In the genomic region with DNA sequence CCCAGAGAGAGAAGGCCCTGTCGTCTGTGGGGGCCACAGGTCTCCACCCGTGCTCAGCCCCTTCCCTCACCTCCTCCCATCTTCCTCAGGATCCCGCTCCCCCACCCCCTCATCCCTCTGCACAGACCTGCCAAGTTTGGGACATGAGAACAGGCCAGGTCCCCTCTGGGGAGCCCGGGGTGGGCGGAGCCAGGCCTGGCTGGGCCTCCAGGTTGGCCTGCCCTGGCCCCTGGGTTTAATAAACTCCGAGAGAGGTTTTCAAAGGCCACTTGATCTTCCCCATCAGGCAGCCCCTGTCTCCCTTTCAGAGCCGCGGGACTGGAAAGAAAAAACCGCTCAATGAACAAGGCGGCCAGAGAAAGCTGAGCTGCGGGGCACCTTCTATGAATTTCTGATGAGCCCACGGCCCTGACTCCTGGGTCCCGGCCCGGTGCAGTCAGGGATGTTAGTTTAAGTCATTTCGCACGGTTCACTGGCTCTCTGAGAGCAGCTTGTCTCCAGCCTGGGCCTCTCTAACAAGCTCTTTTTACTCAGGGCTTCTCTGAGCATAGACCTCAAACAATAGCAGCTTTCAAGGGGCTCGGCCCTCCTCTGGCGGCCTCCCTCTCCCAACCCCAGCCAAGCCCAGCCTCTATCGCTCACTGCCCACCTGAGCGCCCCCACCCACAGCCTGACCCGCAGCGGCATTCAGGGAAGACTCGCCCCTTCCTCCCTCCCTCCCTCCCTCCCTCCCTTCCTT, we compare ENCODE assay signal across 1 cellular context.
TF ChIP-seq lines count a peak whose summit lies in the region.

No MANE protein-coding gene starts in this region.

TF ChIP-seq in WTC11, 78 proteins besides CTCF, POLR2A, EP300 and RAD21 (continued from another document):
- TF ChIP-seq, protein P1, sequence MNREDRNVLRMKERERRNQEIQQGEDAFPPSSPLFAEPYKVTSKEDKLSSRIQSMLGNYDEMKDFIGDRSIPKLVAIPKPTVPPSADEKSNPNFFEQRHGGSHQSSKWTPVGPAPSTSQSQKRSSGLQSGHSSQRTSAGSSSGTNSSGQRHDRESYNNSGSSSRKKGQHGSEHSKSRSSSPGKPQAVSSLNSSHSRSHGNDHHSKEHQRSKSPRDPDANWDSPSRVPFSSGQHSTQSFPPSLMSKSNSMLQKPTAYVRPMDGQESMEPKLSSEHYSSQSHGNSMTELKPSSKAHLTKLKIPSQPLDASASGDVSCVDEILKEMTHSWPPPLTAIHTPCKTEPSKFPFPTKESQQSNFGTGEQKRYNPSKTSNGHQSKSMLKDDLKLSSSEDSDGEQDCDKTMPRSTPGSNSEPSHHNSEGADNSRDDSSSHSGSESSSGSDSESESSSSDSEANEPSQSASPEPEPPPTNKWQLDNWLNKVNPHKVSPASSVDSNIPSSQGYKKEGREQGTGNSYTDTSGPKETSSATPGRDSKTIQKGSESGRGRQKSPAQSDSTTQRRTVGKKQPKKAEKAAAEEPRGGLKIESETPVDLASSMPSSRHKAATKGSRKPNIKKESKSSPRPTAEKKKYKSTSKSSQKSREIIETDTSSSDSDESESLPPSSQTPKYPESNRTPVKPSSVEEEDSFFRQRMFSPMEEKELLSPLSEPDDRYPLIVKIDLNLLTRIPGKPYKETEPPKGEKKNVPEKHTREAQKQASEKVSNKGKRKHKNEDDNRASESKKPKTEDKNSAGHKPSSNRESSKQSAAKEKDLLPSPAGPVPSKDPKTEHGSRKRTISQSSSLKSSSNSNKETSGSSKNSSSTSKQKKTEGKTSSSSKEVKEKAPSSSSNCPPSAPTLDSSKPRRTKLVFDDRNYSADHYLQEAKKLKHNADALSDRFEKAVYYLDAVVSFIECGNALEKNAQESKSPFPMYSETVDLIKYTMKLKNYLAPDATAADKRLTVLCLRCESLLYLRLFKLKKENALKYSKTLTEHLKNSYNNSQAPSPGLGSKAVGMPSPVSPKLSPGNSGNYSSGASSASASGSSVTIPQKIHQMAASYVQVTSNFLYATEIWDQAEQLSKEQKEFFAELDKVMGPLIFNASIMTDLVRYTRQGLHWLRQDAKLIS (CRISPR knock-in tag; IDR thresholded peaks at IDR 0.05; ENCODE audit: borderline replicate concordance) = no peak
- TF ChIP-seq, protein P2, sequence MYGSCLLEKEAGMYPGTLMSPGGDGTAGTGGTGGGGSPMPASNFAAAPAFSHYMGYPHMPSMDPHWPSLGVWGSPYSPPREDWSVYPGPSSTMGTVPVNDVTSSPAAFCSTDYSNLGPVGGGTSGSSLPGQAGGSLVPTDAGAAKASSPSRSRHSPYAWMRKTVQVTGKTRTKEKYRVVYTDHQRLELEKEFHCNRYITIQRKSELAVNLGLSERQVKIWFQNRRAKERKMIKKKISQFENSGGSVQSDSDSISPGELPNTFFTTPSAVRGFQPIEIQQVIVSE (CRISPR knock-in tag; IDR thresholded peaks at IDR 0.05; ENCODE audit: borderline replicate concordance) = no peak
- TF ChIP-seq MYBL2 (CRISPR knock-in tag; IDR thresholded peaks at IDR 0.05) (no peak), IRF2 (CRISPR knock-in tag; IDR thresholded peaks at IDR 0.05; ENCODE audit: borderline replicate concordance, low read depth) (no peak), PREB (CRISPR knock-in tag; IDR thresholded peaks at IDR 0.05; ENCODE audit: borderline replicate concordance) (no peak), CBFB (CRISPR knock-in tag; IDR thresholded peaks at IDR 0.05; ENCODE audit: low read depth) (no peak)
TF ChIP-seq in WTC11: peak in this region for 2.
